In genomic region chr2:236993-237539, GRCh38 we compare ENCODE assay signal across 29 cellular contexts. TPM values are rescaled to one million over a fixed set of nuclear protein-coding genes. Genes with fewer than 3 reads are reported as not detected.
"Had no signal": no experiment of that assay in that cellular context is flagged by ENCODE, and none has a peak within 500 bp of the region (broad histone marks: within the 10 kb centered on the region; RNA-seq: fewer than 3 reads in every experiment).

No MANE protein-coding gene starts in this region.

- ATAC-seq: activated CD4-positive, CD25-positive, alpha-beta regulatory T cell treated with anti-CD3 and anti-CD28 coated beads, Interleukin-2, amount 50 U/mL, for 24 hours; activated T-helper 17 cell treated with anti-CD3 and anti-CD28 coated beads, Interleukin-2, amount 50 U/mL, for 72 hours; esophagus mucosa; heart left ventricle; right lobe of liver; stimulated activated naive CD8-positive, alpha-beta T cell treated with anti-CD3 and anti-CD28 coated beads, Interleukin-15, Interleukin-2, amounts not matched to agents 100 U/mL and 50 U/mL, for 24 hours had no signal

- DNase-seq: activated CD4-positive, alpha-beta memory T cell treated with anti-CD3 and anti-CD28 coated beads, Interleukin-2, amount 10 ng/mL, durations not matched to agents 7 days and 5 days; activated CD4-positive, alpha-beta T cell treated with anti-CD3 and anti-CD28 coated beads, Interleukin-2, amount 10 ng/mL, durations not matched to agents 24 days and 14 days; activated CD8-positive, alpha-beta memory T cell treated with anti-CD3 and anti-CD28 coated beads, Interleukin-2, amount 50 U/mL, for 48 hours; activated gamma-delta T cell treated with Interleukin-2 at 50 U/mL for 16 hours; activated T-cell treated with anti-CD3 and anti-CD28 coated beads, Interleukin-2, amount 50 U/mL, for 24 hours; aorta; endodermal cell; foreskin fibroblast; heart left ventricle; left ventricle myocardium inferior; naive thymus-derived CD4-positive, alpha-beta T cell; right lobe of liver; stimulated activated CD4-positive, alpha-beta T cell treated with anti-CD3 and anti-CD28 coated beads, Interleukin-12 subunit alpha, Interleukin-12 subunit beta, amount 100 ng/mL, for 4 hours; stimulated activated CD4-positive, alpha-beta T cell treated with anti-CD3 and anti-CD28 coated beads, Interleukin-4, amount 100 ng/mL, for 1 hour; stimulated activated naive CD8-positive, alpha-beta T cell treated with anti-CD3 and anti-CD28 coated beads, Interleukin-15, Interleukin-2, amounts not matched to agents 100 U/mL and 50 U/mL, for 24 hours; SW 1271; T-helper 9 cell; thyroid gland; upper lobe of left lung had no signal

- H3K4me1 Mint-ChIP-seq: activated CD4-positive, alpha-beta memory T cell treated with anti-CD3 and anti-CD28 coated beads, Interleukin-2, amount 10 ng/mL, durations not matched to agents 7 days and 5 days; activated CD4-positive, alpha-beta T cell treated with anti-CD3 and anti-CD28 coated beads, Interleukin-2, amount 10 ng/mL, durations not matched to agents 24 days and 14 days; activated T-helper 17 cell treated with anti-CD3 and anti-CD28 coated beads, Interleukin-2, amount 50 U/mL, for 72 hours had no signal

- H3K4me3 Mint-ChIP-seq: activated CD4-positive, alpha-beta memory T cell treated with anti-CD3 and anti-CD28 coated beads, Interleukin-2, amount 10 ng/mL, durations not matched to agents 7 days and 5 days; activated CD4-positive, alpha-beta T cell treated with anti-CD3 and anti-CD28 coated beads, Interleukin-2, amount 10 ng/mL, durations not matched to agents 24 days and 14 days; activated naive CD4-positive, alpha-beta T cell treated with anti-CD3 and anti-CD28 coated beads, Interleukin-2, amount 50 U/mL, for 24 hours; activated T-cell treated with anti-CD3 and anti-CD28 coated beads, Interleukin-2, amount 50 U/mL, for 24 hours; activated T-helper 17 cell treated with anti-CD3 and anti-CD28 coated beads, Interleukin-2, amount 50 U/mL, for 72 hours; brain; endodermal cell; naive thymus-derived CD4-positive, alpha-beta T cell; T-helper 1 cell treated with Interleukin-12 subunit alpha and Interleukin-12 subunit beta and Interleukin-4 antibody, amounts not matched to agents 30 μg/mL and 1 μg/mL, for 36 hours had no signal

- H3K9me3 Mint-ChIP-seq: activated CD4-positive, alpha-beta memory T cell treated with anti-CD3 and anti-CD28 coated beads, Interleukin-2, amount 10 ng/mL, durations not matched to agents 7 days and 5 days; activated CD4-positive, alpha-beta T cell treated with anti-CD3 and anti-CD28 coated beads, Interleukin-2, amount 10 ng/mL, durations not matched to agents 24 days and 14 days; activated naive CD4-positive, alpha-beta T cell treated with anti-CD3 and anti-CD28 coated beads, Interleukin-2, amount 50 U/mL, for 24 hours; activated T-cell treated with anti-CD3 and anti-CD28 coated beads, Interleukin-2, amount 50 U/mL, for 24 hours; activated T-helper 17 cell treated with anti-CD3 and anti-CD28 coated beads, Interleukin-2, amount 50 U/mL, for 72 hours; T-helper 1 cell treated with Interleukin-12 subunit alpha and Interleukin-12 subunit beta and Interleukin-4 antibody, amounts not matched to agents 30 μg/mL and 1 μg/mL, for 36 hours had no signal

- H3K27ac Mint-ChIP-seq: activated CD4-positive, alpha-beta memory T cell treated with anti-CD3 and anti-CD28 coated beads, Interleukin-2, amount 10 ng/mL, durations not matched to agents 7 days and 5 days; activated CD4-positive, alpha-beta T cell treated with anti-CD3 and anti-CD28 coated beads, Interleukin-2, amount 10 ng/mL, durations not matched to agents 24 days and 14 days; activated naive CD4-positive, alpha-beta T cell treated with anti-CD3 and anti-CD28 coated beads, Interleukin-2, amount 50 U/mL, for 24 hours; activated T-cell treated with anti-CD3 and anti-CD28 coated beads, Interleukin-2, amount 50 U/mL, for 24 hours; activated T-helper 17 cell treated with anti-CD3 and anti-CD28 coated beads, Interleukin-2, amount 50 U/mL, for 72 hours; brain; endodermal cell; naive thymus-derived CD4-positive, alpha-beta T cell; T-helper 1 cell treated with Interleukin-12 subunit alpha and Interleukin-12 subunit beta and Interleukin-4 antibody, amounts not matched to agents 30 μg/mL and 1 μg/mL, for 36 hours had no signal

- H3K27ac ChIP-seq: cardiac muscle cell, heart left ventricle, left ventricle myocardium inferior, right lobe of liver, thyroid gland, upper lobe of left lung, vagina, VCaP had no signal

- H3K27me3 Mint-ChIP-seq: activated CD4-positive, alpha-beta memory T cell treated with anti-CD3 and anti-CD28 coated beads, Interleukin-2, amount 10 ng/mL, durations not matched to agents 7 days and 5 days; activated CD4-positive, alpha-beta T cell treated with anti-CD3 and anti-CD28 coated beads, Interleukin-2, amount 10 ng/mL, durations not matched to agents 24 days and 14 days; activated naive CD4-positive, alpha-beta T cell treated with anti-CD3 and anti-CD28 coated beads, Interleukin-2, amount 50 U/mL, for 24 hours; activated T-cell treated with anti-CD3 and anti-CD28 coated beads, Interleukin-2, amount 50 U/mL, for 24 hours; activated T-helper 17 cell treated with anti-CD3 and anti-CD28 coated beads, Interleukin-2, amount 50 U/mL, for 72 hours; brain; naive thymus-derived CD4-positive, alpha-beta T cell had no signal

RNA-seq across cellular contexts. Expression of gene ALKAL2, which starts 50.8 kb away (rescaled TPM):
- total RNA-seq: activated CD4-positive, alpha-beta memory T cell treated with anti-CD3 and anti-CD28 coated beads, Interleukin-2, amount 10 ng/mL, durations not matched to agents 7 days and 5 days; activated T-helper 17 cell treated with anti-CD3 and anti-CD28 coated beads, Interleukin-2, amount 50 U/mL, for 72 hours; skeletal muscle tissue had no signal
